In the genomic region with DNA sequence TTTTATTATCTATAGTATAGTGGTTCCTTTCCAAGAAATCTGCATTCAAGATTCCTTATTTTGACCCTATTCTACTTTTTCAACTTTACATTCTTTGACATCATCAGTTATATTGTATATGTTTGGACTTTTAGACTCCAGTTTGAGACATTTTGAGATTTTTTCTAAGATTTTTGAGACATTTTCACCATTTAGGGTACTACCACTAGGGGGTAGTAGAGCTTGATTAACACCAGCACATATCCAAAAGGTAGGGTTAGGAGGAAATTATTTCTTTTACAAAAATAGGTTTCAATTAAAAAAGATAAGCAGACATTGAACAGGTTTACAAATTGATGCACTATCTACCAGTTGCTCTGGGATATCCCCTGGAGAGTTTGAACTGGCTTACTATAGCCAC, we compare ENCODE assay signal across 12 cellular contexts.
DNase-seq lines count a peak whose midpoint lies in the region; ATAC-seq and TF ChIP-seq lines count a peak whose summit lies in the region.
"Had no signal": no experiment of that assay in that cellular context is flagged by ENCODE, and none has a peak within 500 bp of the region (broad histone marks: within the 10 kb centered on the region; RNA-seq: fewer than 3 reads in every experiment).

No MANE protein-coding gene starts in this region.

- in situ Hi-C loops in astrocyte of the spinal cord (cut with HindIII; ENCODE audit: low sequenced_read_pairs): no loop called here

- intact Hi-C loops in natural killer cell (cut with micrococcal nuclease): no loop called here

- no peaks in the 10 kb centered on the region for H3K27me3 Mint-ChIP-seq in natural killer cell (ENCODE audit: low read depth in 2 of 2)
- H3K27me3 Mint-ChIP-seq: activated naive CD8-positive, alpha-beta T cell had no signal

- no peaks in the 10 kb centered on the region for H3K9me3 Mint-ChIP-seq in natural killer cell

- DNase-seq in DMS53 (lab: John Stamatoyannopoulos, UW): peak; percentile 5
- DNase-seq in DMS53 treated with DMSO at 0.1 percent for 48 hours (lab: John Stamatoyannopoulos, UW; ENCODE audit: unreplicated experiment): no peak
- no peak for DNase-seq in HFF-Myc (ENCODE audit: extremely low read depth, low read depth)
- no peak for DNase-seq in astrocyte of the spinal cord (ENCODE audit: low read depth, low spot score)
- DNase-seq in natural killer cell: no peak
- no peak for DNase-seq in HuH-7.5 (ENCODE audit: low spot score)
- DNase-seq in NCI-H2107 treated with DMSO at 0.1 percent for 48 hours (lab: John Stamatoyannopoulos, UW; ENCODE audit: unreplicated experiment): no peak
- no peak for DNase-seq in stimulated activated naive CD4-positive, alpha-beta T cell (lab: John Stamatoyannopoulos, UW)
- DNase-seq: 8988T, DMS79 treated with DMSO at 0.1 percent for 48 hours had no signal

- H3K36me3 Mint-ChIP-seq in natural killer cell: no peaks in the 10 kb centered on the region

- peaks cover 0 to 4% of the 10 kb centered on the region in 2 donors for H3K4me1 Mint-ChIP-seq in natural killer cell

- no peak for ATAC-seq in natural killer cell

- H3K4me3 Mint-ChIP-seq in natural killer cell: no peak overlapping the region
- H3K4me3 Mint-ChIP-seq: activated naive CD8-positive, alpha-beta T cell had no signal

- peak; percentile 24 for TF ChIP-seq CTCF in HFF-Myc (IDR thresholded peaks at IDR 0.05; ENCODE audit: low read depth, low read length, missing control alignments)
- peak; percentile 22 for TF ChIP-seq CTCF in astrocyte of the spinal cord (IDR thresholded peaks at IDR 0.05; ENCODE audit: low read depth, low read length)
- peak; percentile 22 for TF ChIP-seq CTCF in natural killer cell (IDR thresholded peaks at IDR 0.05)

- H3K4me3 ChIP-seq in HFF-Myc (replicated peaks; ENCODE audit: low read depth, low read length) (no peak overlapping the region), astrocyte of the spinal cord (ENCODE audit: low read depth, low read length) (no peak overlapping the region)
- H3K4me3 ChIP-seq: thoracic aorta had no signal

- no peak overlapping the region for H3K27ac Mint-ChIP-seq in natural killer cell
- H3K27ac Mint-ChIP-seq: activated naive CD8-positive, alpha-beta T cell had no signal
